In the genomic region with DNA sequence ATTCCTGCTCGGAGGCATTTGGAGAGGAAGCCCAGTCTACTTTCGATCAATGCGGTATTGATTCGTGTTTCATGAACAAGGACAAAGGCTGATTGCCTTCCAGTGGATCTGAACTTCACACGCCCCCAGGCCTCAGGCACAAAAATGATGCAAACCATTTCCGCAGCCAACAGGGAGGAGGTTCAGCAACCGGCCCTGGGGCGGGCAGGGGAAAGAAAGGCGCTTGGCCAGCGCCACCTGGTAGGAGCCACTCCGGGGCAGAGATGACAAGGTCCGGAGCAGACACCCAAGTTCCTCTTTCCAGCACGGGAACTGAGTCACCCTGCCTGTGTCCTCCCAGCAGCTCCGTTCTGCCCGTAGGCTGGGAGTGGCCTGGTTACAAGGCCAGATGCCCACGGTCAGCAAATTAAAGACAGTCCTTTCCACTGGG, we compare ENCODE assay signal across 8 cellular contexts.
DNase-seq lines count a peak whose midpoint lies in the region; ATAC-seq and TF ChIP-seq lines count a peak whose summit lies in the region.

No MANE protein-coding gene starts in this region.

- TF ChIP-seq CTCF in natural killer cell (IDR thresholded peaks at IDR 0.05) (no peak), activated B cell treated with CpG ODN at 0.5 μM for 24 hours (IDR thresholded peaks at IDR 0.05) (no peak)

- H3K36me3 ChIP-seq in subcutaneous abdominal adipose tissue (ENCODE audit: control insufficient read depth in 5 of 5, insufficient read depth in 5 of 5, low read length in 5 of 5), result no peaks in the 10 kb centered on the region

- DNase-seq in natural killer cell (no peak), activated B cell treated with CpG ODN at 0.5 μM for 24 hours (peak; percentile 24), hypothalamus (lab: John Stamatoyannopoulos, UW) (peak in 33 of 51 donors; percentile 23 to 82 (median 50)), activated T-cell treated with anti-CD3 and anti-CD28 coated beads for 4 hours (no peak), DMS153 treated with DMSO at 0.1 percent for 48 hours (lab: John Stamatoyannopoulos, UW; ENCODE audit: unreplicated experiment) (no peak)
- no peak for DNase-seq in natural killer cell treated with Interleukin-12 subunit alpha and Interleukin-12 subunit beta and Interleukin-15 and Interleukin-18, amount 100 ng/mL, for 72 hours (ENCODE audit: low spot score)
- DNase-seq in activated CD4-positive, alpha-beta memory T cell treated with anti-CD3 and anti-CD28 coated beads, Interleukin-2, amount 10 ng/mL, durations not matched to agents 7 days and 5 days, result no peak

- peaks cover 11 to 13% of the 10 kb centered on the region in 2 donors for H3K27me3 Mint-ChIP-seq in natural killer cell (ENCODE audit: low read depth in 2 of 2)
- H3K27me3 Mint-ChIP-seq in natural killer cell treated with Interleukin-12 subunit alpha and Interleukin-12 subunit beta and Interleukin-15 and Interleukin-18, amount 100 ng/mL, for 72 hours, result peaks cover 0 to 15% of the 10 kb centered on the region in 2 donors
- H3K27me3 Mint-ChIP-seq in activated B cell treated with CpG ODN at 0.5 μM for 24 hours, result peaks cover 4% of the 10 kb centered on the region
- H3K27me3 Mint-ChIP-seq in activated CD4-positive, alpha-beta memory T cell treated with anti-CD3 and anti-CD28 coated beads, Interleukin-2, amount 10 ng/mL, durations not matched to agents 7 days and 5 days, result peaks cover 11% of the 10 kb centered on the region

- intact Hi-C loops in natural killer cell (cut with micrococcal nuclease), result no loop called here
- intact Hi-C loops in activated B cell treated with CpG ODN at 0.5 μM for 24 hours (cut with micrococcal nuclease), result loop anchor here (1.0 kb wide), 1 partner anchor 14 kb away; no protein-coding TSS in a partner anchor

- H3K4me1 Mint-ChIP-seq in natural killer cell (no peaks in the 10 kb centered on the region), activated B cell treated with CpG ODN at 0.5 μM for 24 hours (peaks cover 7% of the 10 kb centered on the region)
- no peaks in the 10 kb centered on the region for H3K4me1 Mint-ChIP-seq in natural killer cell treated with Interleukin-12 subunit alpha and Interleukin-12 subunit beta and Interleukin-15 and Interleukin-18, amount 100 ng/mL, for 72 hours (ENCODE audit: low read depth in 2 of 2)
- no peaks in the 10 kb centered on the region for H3K4me1 Mint-ChIP-seq in activated CD4-positive, alpha-beta memory T cell treated with anti-CD3 and anti-CD28 coated beads, Interleukin-2, amount 10 ng/mL, durations not matched to agents 7 days and 5 days

- peaks cover 0 to 2% (median 0%) of the 10 kb centered on the region in 5 donors for H3K27me3 ChIP-seq in subcutaneous abdominal adipose tissue (ENCODE audit: control insufficient read depth in 5 of 5, insufficient read depth in 4 of 5, low read length in 5 of 5)

- POLR2A ChIA-PET in activated B cell treated with CpG ODN at 0.5 μM for 24 hours (lab: Charles Lee), result no interaction called here
- POLR2A ChIA-PET in activated CD4-positive, alpha-beta memory T cell treated with anti-CD3 and anti-CD28 coated beads, Interleukin-2, amount 10 ng/mL, durations not matched to agents 7 days and 5 days (lab: Charles Lee), result no interaction called here

- ATAC-seq in natural killer cell, result peak; percentile 43 to 66 (median 46)
- ATAC-seq in natural killer cell treated with Interleukin-12 subunit alpha and Interleukin-12 subunit beta and Interleukin-15 and Interleukin-18, amount 100 ng/mL, for 72 hours, result no peak
- peak; percentile 93 for ATAC-seq in activated B cell treated with CpG ODN at 0.5 μM for 24 hours (ENCODE audit: low read depth)

- H3K36me3 Mint-ChIP-seq in natural killer cell (no peaks in the 10 kb centered on the region), activated B cell treated with CpG ODN at 0.5 μM for 24 hours (ENCODE audit: low read depth) (no peaks in the 10 kb centered on the region)
- H3K36me3 Mint-ChIP-seq in natural killer cell treated with Interleukin-12 subunit alpha and Interleukin-12 subunit beta and Interleukin-15 and Interleukin-18, amount 100 ng/mL, for 72 hours, result no peaks in the 10 kb centered on the region
- H3K36me3 Mint-ChIP-seq in activated CD4-positive, alpha-beta memory T cell treated with anti-CD3 and anti-CD28 coated beads, Interleukin-2, amount 10 ng/mL, durations not matched to agents 7 days and 5 days (ENCODE audit: low read depth), result no peaks in the 10 kb centered on the region

- H3K9me3 Mint-ChIP-seq in natural killer cell (no peaks in the 10 kb centered on the region), activated B cell treated with CpG ODN at 0.5 μM for 24 hours (peaks cover 7% of the 10 kb centered on the region)
- no peaks in the 10 kb centered on the region for H3K9me3 Mint-ChIP-seq in natural killer cell treated with Interleukin-12 subunit alpha and Interleukin-12 subunit beta and Interleukin-15 and Interleukin-18, amount 100 ng/mL, for 72 hours
- no peaks in the 10 kb centered on the region for H3K9me3 Mint-ChIP-seq in activated CD4-positive, alpha-beta memory T cell treated with anti-CD3 and anti-CD28 coated beads, Interleukin-2, amount 10 ng/mL, durations not matched to agents 7 days and 5 days

- H3K4me3 ChIP-seq in subcutaneous abdominal adipose tissue (ENCODE audit: low read depth in 1 of 5, low read length in 5 of 5), result peak overlapping the region in 1 of 5 donors; percentile 2

- CTCF ChIA-PET in activated B cell treated with CpG ODN at 0.5 μM for 24 hours (lab: Charles Lee), result interaction anchor here (0.7 to 1.3 kb wide), 2 partner anchors 135 to 173 kb away, joined by 3 to 4 read pairs; no protein-coding TSS in a partner anchor
- CTCF ChIA-PET in activated CD4-positive, alpha-beta memory T cell treated with anti-CD3 and anti-CD28 coated beads, Interleukin-2, amount 10 ng/mL, durations not matched to agents 7 days and 5 days (lab: Charles Lee), result no interaction called here

- no peak overlapping the region for H3K27ac Mint-ChIP-seq in natural killer cell
- no peak overlapping the region for H3K27ac Mint-ChIP-seq in natural killer cell treated with Interleukin-12 subunit alpha and Interleukin-12 subunit beta and Interleukin-15 and Interleukin-18, amount 100 ng/mL, for 72 hours
- H3K27ac Mint-ChIP-seq in activated B cell treated with CpG ODN at 0.5 μM for 24 hours, result no peak overlapping the region
- H3K27ac Mint-ChIP-seq in activated CD4-positive, alpha-beta memory T cell treated with anti-CD3 and anti-CD28 coated beads, Interleukin-2, amount 10 ng/mL, durations not matched to agents 7 days and 5 days, result no peak overlapping the region

- H3K4me1 ChIP-seq in subcutaneous abdominal adipose tissue (ENCODE audit: control insufficient read depth in 5 of 5, insufficient read depth in 5 of 5, low read length in 5 of 5), result peaks cover 6 to 27% (median 19%) of the 10 kb centered on the region in 5 donors

- H3K27ac ChIP-seq in subcutaneous abdominal adipose tissue (ENCODE audit: low read depth, low read length), result peak overlapping the region; percentile 57

- no peak overlapping the region for H3K9ac ChIP-seq in subcutaneous abdominal adipose tissue (ENCODE audit: low read length in 5 of 5)

- H3K4me3 Mint-ChIP-seq in natural killer cell (no peak overlapping the region), activated B cell treated with CpG ODN at 0.5 μM for 24 hours (no peak overlapping the region)
- no peak overlapping the region for H3K4me3 Mint-ChIP-seq in natural killer cell treated with Interleukin-12 subunit alpha and Interleukin-12 subunit beta and Interleukin-15 and Interleukin-18, amount 100 ng/mL, for 72 hours
- H3K4me3 Mint-ChIP-seq in activated CD4-positive, alpha-beta memory T cell treated with anti-CD3 and anti-CD28 coated beads, Interleukin-2, amount 10 ng/mL, durations not matched to agents 7 days and 5 days, result no peak overlapping the region

- H3K9me3 ChIP-seq in subcutaneous abdominal adipose tissue (ENCODE audit: control insufficient read depth in 5 of 5, low read length in 5 of 5), result peaks cover 0 to 8% (median 3%) of the 10 kb centered on the region in 5 donors

Comparison
In these comparisons a context has a peak if more than half of its experiments do, and no peak if none do; other contexts are left out.
1. ATAC-seq: peak in natural killer cell (3 of 3) and activated B cell treated with CpG ODN at 0.5 μM for 24 hours (single experiment); none in natural killer cell treated with Interleukin-12 subunit alpha and Interleukin-12 subunit beta and Interleukin-15 and Interleukin-18, amount 100 ng/mL, for 72 hours (0 of 2).
2. DNase-seq: peak in activated B cell treated with CpG ODN at 0.5 μM for 24 hours (single experiment) and hypothalamus (33 of 51); none in natural killer cell (single experiment), natural killer cell treated with Interleukin-12 subunit alpha and Interleukin-12 subunit beta and Interleukin-15 and Interleukin-18, amount 100 ng/mL, for 72 hours (single experiment), activated CD4-positive, alpha-beta memory T cell treated with anti-CD3 and anti-CD28 coated beads, Interleukin-2, amount 10 ng/mL, durations not matched to agents 7 days and 5 days (single experiment), activated T-cell treated with anti-CD3 and anti-CD28 coated beads for 4 hours (single experiment) and DMS153 treated with DMSO at 0.1 percent for 48 hours (single experiment).